In the genomic region with DNA sequence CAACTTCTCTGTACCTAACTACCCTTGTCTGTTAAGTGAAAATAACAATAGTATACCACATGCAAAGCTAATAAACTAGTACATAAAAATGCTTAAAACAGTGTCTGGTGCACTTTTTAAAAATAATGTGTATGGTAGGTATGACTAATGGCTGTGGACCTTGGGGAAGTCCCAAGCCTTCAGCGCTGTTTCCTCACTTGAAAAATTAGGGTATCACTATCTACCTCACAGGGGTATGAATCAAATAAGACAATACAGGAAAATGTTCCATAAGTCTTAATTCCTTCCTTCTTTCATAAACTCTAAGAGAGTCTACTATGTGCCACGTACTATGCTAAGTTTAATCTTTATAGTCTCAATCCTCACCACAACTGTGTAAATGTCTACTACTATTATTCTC, we compare ENCODE assay signal across 12 cellular contexts. TPM values are rescaled to one million over a fixed set of nuclear protein-coding genes. Genes with fewer than 3 reads are reported as not detected.
DNase-seq lines count a peak whose midpoint lies in the region; ATAC-seq and TF ChIP-seq lines count a peak whose summit lies in the region.
"Had no signal": no experiment of that assay in that cellular context is flagged by ENCODE, and none has a peak within 500 bp of the region (broad histone marks: within the 10 kb centered on the region; RNA-seq: fewer than 3 reads in every experiment).

No MANE protein-coding gene starts in this region.

- H3K4me3 Mint-ChIP-seq in natural killer cell treated with Interleukin-12 subunit alpha and Interleukin-12 subunit beta and Interleukin-15 and Interleukin-18, amount 100 ng/mL, for 72 hours = peak overlapping the region; percentile 16
- H3K4me3 Mint-ChIP-seq: WTC11 had no signal

- peak overlapping the region; percentile 19 to 64 for H3K27ac Mint-ChIP-seq in natural killer cell treated with Interleukin-12 subunit alpha and Interleukin-12 subunit beta and Interleukin-15 and Interleukin-18, amount 100 ng/mL, for 72 hours
- H3K27ac Mint-ChIP-seq: WTC11 had no signal

- peaks cover 67% of the 10 kb centered on the region for H3K4me1 ChIP-seq in body of pancreas

- ATAC-seq in body of pancreas = no peak
- ATAC-seq in natural killer cell treated with Interleukin-12 subunit alpha and Interleukin-12 subunit beta and Interleukin-15 and Interleukin-18, amount 100 ng/mL, for 72 hours = peak; percentile 68 to 70
- ATAC-seq: WTC11 had no signal

- H3K4me1 Mint-ChIP-seq in natural killer cell treated with Interleukin-12 subunit alpha and Interleukin-12 subunit beta and Interleukin-15 and Interleukin-18, amount 100 ng/mL, for 72 hours (ENCODE audit: low read depth in 2 of 2) = peaks cover 33 to 51% of the 10 kb centered on the region in 2 donors

- no peaks in the 10 kb centered on the region for H3K36me3 Mint-ChIP-seq in natural killer cell treated with Interleukin-12 subunit alpha and Interleukin-12 subunit beta and Interleukin-15 and Interleukin-18, amount 100 ng/mL, for 72 hours
- H3K36me3 Mint-ChIP-seq: WTC11 had no signal

- whole genome bisulfite sequencing in body of pancreas, 2 donors = 38 to 65% methylated on average over 2 of the region's 2 CpGs

- H3K9me3 Mint-ChIP-seq in natural killer cell treated with Interleukin-12 subunit alpha and Interleukin-12 subunit beta and Interleukin-15 and Interleukin-18, amount 100 ng/mL, for 72 hours = no peaks in the 10 kb centered on the region
- H3K9me3 Mint-ChIP-seq: WTC11 had no signal

- H3K4me3 ChIP-seq in body of pancreas = no peak overlapping the region

- no peaks in the 10 kb centered on the region for H3K27me3 ChIP-seq in body of pancreas

- no peaks in the 10 kb centered on the region for H3K9me3 ChIP-seq in body of pancreas

- no peak for TF ChIP-seq CTCF in body of pancreas (IDR thresholded peaks at IDR 0.05)

- H3K27ac ChIP-seq in body of pancreas = peak overlapping the region in 3 of 4 donors; percentile 22 to 63 (median 31)

- no peak for TF ChIP-seq POLR2A in body of pancreas (IDR thresholded peaks at IDR 0.05)

- no peaks in the 10 kb centered on the region for H3K36me3 ChIP-seq in body of pancreas (replicated peaks in 1 of 2; ENCODE audit: insufficient read depth in 1 of 2, low read depth in 2 of 2)

- H3K27me3 Mint-ChIP-seq in natural killer cell treated with Interleukin-12 subunit alpha and Interleukin-12 subunit beta and Interleukin-15 and Interleukin-18, amount 100 ng/mL, for 72 hours = no peaks in the 10 kb centered on the region

- DNase-seq in EL (peak; percentile 77), M059J (ENCODE audit: low read depth) (peak; percentile 70), body of pancreas (no peak), cerebellar cortex (ENCODE audit: low spot score) (no peak), HPDE6-E6E7 (ENCODE audit: extremely low spot score) (no peak), head of caudate nucleus (no peak)
- DNase-seq in natural killer cell treated with Interleukin-12 subunit alpha and Interleukin-12 subunit beta and Interleukin-15 and Interleukin-18, amount 100 ng/mL, for 72 hours (ENCODE audit: low spot score) = no peak
- DNase-seq: amniotic stem cell, DMS153, NCI-H69, SIG-M5 had no signal

- intact Hi-C loops in body of pancreas (cut with DNase I) (no loop called here), head of caudate nucleus (cut with DNase I) (no loop called here)

RNA-seq across cellular contexts. Expression of gene EGLN1, which starts 32.0 kb away (rescaled TPM):
- 28.5 and 43.5 TPM in 2 replicates for total RNA-seq in M059J (2014; rRNA removed; shearing (Covaris generic))
- total RNA-seq in body of pancreas = 10 to 100 TPM; 37.6 to 42.2 TPM
- 10 to 100 TPM; 15.5 to 25.9 TPM for total RNA-seq in natural killer cell treated with Interleukin-12 subunit alpha and Interleukin-12 subunit beta and Interleukin-15 and Interleukin-18, amount 100 ng/mL, for 72 hours

RNA-seq across cellular contexts. Expression of gene SPRTN, which starts 52.0 kb away (rescaled TPM):
- total RNA-seq in M059J (2014; rRNA removed; shearing (Covaris generic)) = 19.0 and 20.1 TPM in 2 replicates
- 10 to 100 TPM; 10.9 to 11.2 TPM for total RNA-seq in body of pancreas
- total RNA-seq in natural killer cell treated with Interleukin-12 subunit alpha and Interleukin-12 subunit beta and Interleukin-15 and Interleukin-18, amount 100 ng/mL, for 72 hours = 10 to 100 TPM; 16.0 to 23.1 TPM

RNA-seq across cellular contexts. Expression of gene EXOC8, which starts 52.4 kb away (rescaled TPM):
- total RNA-seq in M059J (2014; rRNA removed; shearing (Covaris generic)) = 10.8 and 13.3 TPM in 2 replicates
- 10 to 100 TPM; 10.6 to 12.9 TPM for total RNA-seq in body of pancreas
- 10 to 100 TPM; 20.2 to 25.2 TPM for total RNA-seq in natural killer cell treated with Interleukin-12 subunit alpha and Interleukin-12 subunit beta and Interleukin-15 and Interleukin-18, amount 100 ng/mL, for 72 hours

Comparison
In these comparisons a context has a peak if more than half of its experiments do, and no peak if none do; other contexts are left out.
1. DNase-seq: peak in EL (single experiment) and M059J (single experiment); none in body of pancreas (0 of 4), natural killer cell treated with Interleukin-12 subunit alpha and Interleukin-12 subunit beta and Interleukin-15 and Interleukin-18, amount 100 ng/mL, for 72 hours (single experiment), cerebellar cortex (single experiment), HPDE6-E6E7 (single experiment) and head of caudate nucleus (0 of 42).